Comparison of ENCODE assay signal across 22 cellular contexts in the genomic region with DNA sequence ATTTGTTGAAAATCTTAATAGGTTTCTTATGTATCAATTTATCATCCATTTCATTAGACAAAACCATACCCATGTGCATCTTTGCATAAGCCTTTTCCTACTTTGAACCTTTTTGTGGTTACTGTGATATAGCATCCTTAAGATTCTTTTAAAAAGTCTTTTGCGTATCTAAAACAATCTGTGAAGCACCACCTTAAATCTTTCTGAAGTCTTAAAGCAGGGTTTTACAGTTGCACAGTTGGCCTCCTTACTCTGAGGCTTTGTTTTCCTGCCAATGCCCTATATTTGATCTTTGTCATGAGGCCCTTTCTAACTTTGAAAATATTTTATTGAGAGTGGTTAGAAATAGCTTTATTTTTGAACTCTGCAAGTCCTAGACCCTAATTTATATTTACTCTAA.
"Had no signal": no experiment of that assay in that cellular context is flagged by ENCODE, and none has a peak within 500 bp of the region (broad histone marks: within the 10 kb centered on the region; RNA-seq: fewer than 3 reads in every experiment).

No MANE protein-coding gene starts in this region.

- H3K9me3 ChIP-seq: left ventricle myocardium inferior, lower lobe of right lung, spleen, testis, transverse colon had no signal

- DNase-seq: effector CD4-positive, alpha-beta T cell; foreskin melanocyte; head of caudate nucleus; kidney; left cardiac atrium; left ventricle myocardium inferior; lower lobe of right lung; naive B cell; posterior cingulate gyrus; spleen; stimulated activated CD4-positive, alpha-beta T cell treated with anti-CD3 and anti-CD28 coated beads, Interleukin-15, amount 100 ng/mL, for 24 hours; stimulated activated CD4-positive, alpha-beta T cell treated with anti-CD3 and anti-CD28 coated beads, Interleukin-1b, Interleukin-23, amount 100 ng/mL, for 48 hours; stimulated activated CD4-positive, alpha-beta T cell treated with anti-CD3 and anti-CD28 coated beads, Interleukin-4, amount 100 ng/mL, for 4 hours; stimulated activated naive B cell treated with anti-CD40 and anti-IgM and Interleukin-4, amounts not matched to agents 10 μg/mL and 1 μg/mL and 100 μg/mL, for 72 hours; stimulated activated naive CD8-positive, alpha-beta T cell treated with anti-CD3 and anti-CD28 coated beads, Interleukin-15, amount 100 ng/mL, for 72 hours; testis; transverse colon had no signal

- H3K4me1 Mint-ChIP-seq: memory B cell; naive B cell; stimulated activated naive B cell treated with anti-CD40 and anti-IgM and Interleukin-4, amounts not matched to agents 10 μg/mL and 1 μg/mL and 100 μg/mL, for 72 hours had no signal

- H3K4me2 ChIP-seq: hepatocyte had no signal

- H3K36me3 Mint-ChIP-seq: memory B cell; naive B cell; stimulated activated naive B cell treated with anti-CD40 and anti-IgM and Interleukin-4, amounts not matched to agents 10 μg/mL and 1 μg/mL and 100 μg/mL, for 72 hours had no signal

- H3K4me3 ChIP-seq: coronary artery, hepatocyte, left ventricle myocardium inferior, lower lobe of right lung, spleen, testis, transverse colon had no signal

- H3K4me1 ChIP-seq: lower lobe of right lung, spleen, testis, transverse colon had no signal

- H3K27ac ChIP-seq: coronary artery, hepatocyte, left ventricle myocardium inferior, lower lobe of right lung, spleen, testis, transverse colon had no signal

- H3K4me3 Mint-ChIP-seq: memory B cell; naive B cell; neural crest cell; stimulated activated naive B cell treated with anti-CD40 and anti-IgM and Interleukin-4, amounts not matched to agents 10 μg/mL and 1 μg/mL and 100 μg/mL, for 72 hours; stimulated activated naive CD8-positive, alpha-beta T cell treated with anti-CD3 and anti-CD28 coated beads, Interleukin-15, amount 100 ng/mL, for 72 hours had no signal

- H2AFZ ChIP-seq: hepatocyte had no signal

- H3K79me2 ChIP-seq: hepatocyte had no signal

- H3K27ac Mint-ChIP-seq: memory B cell; naive B cell; stimulated activated naive B cell treated with anti-CD40 and anti-IgM and Interleukin-4, amounts not matched to agents 10 μg/mL and 1 μg/mL and 100 μg/mL, for 72 hours; stimulated activated naive CD8-positive, alpha-beta T cell treated with anti-CD3 and anti-CD28 coated beads, Interleukin-15, amount 100 ng/mL, for 72 hours had no signal

- H3K9me3 Mint-ChIP-seq: memory B cell; stimulated activated naive B cell treated with anti-CD40 and anti-IgM and Interleukin-4, amounts not matched to agents 10 μg/mL and 1 μg/mL and 100 μg/mL, for 72 hours; stimulated activated naive CD8-positive, alpha-beta T cell treated with anti-CD3 and anti-CD28 coated beads, Interleukin-15, amount 100 ng/mL, for 72 hours had no signal

- H3K36me3 ChIP-seq: left ventricle myocardium inferior, lower lobe of right lung, spleen, transverse colon had no signal

- H3K27me3 Mint-ChIP-seq: stimulated activated naive CD8-positive, alpha-beta T cell treated with anti-CD3 and anti-CD28 coated beads, Interleukin-15, amount 100 ng/mL, for 72 hours had no signal

- ATAC-seq: left cardiac atrium; lower lobe of right lung; sciatic nerve; stimulated activated naive B cell treated with anti-CD40 and anti-IgM and Interleukin-4, amounts not matched to agents 10 μg/mL and 1 μg/mL and 100 μg/mL, for 72 hours; stimulated activated naive CD8-positive, alpha-beta T cell treated with anti-CD3 and anti-CD28 coated beads, Interleukin-15, amount 100 ng/mL, for 72 hours had no signal

- H3K27me3 ChIP-seq: hepatocyte, spleen, testis, transverse colon had no signal
